ENCODE assay signal across 8 cellular contexts in the genomic region with DNA sequence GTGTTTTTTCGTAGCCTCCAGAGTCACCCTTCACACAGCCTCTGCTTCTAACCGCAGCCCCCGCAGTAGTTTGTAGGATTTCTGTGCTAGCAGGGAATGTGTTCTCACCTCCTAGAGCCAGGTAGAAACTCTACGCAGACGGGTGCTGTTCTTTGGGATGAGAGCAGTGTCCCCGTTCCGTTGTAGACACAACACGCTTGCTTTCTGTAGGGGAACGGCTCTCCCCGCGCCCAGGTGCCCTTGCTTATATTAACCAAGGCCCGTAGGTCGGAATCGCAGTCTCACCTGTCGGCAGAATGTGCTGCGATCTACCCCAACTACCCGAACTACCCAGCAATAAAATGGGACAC.
DNase-seq lines count a peak whose midpoint lies in the region; ATAC-seq and TF ChIP-seq lines count a peak whose summit lies in the region.

No MANE protein-coding gene starts in this region.

- TF ChIP-seq CTCF in DOHH2 (IDR thresholded peaks at IDR 0.05; ENCODE audit: low read depth, low read length, poor library complexity, severe bottlenecking) (no peak), KMS-11 (conservative IDR thresholded peaks at IDR 0.05; ENCODE audit: low read depth, low read length) (no peak), choroid plexus epithelial cell (conservative IDR thresholded peaks at IDR 0.05; ENCODE audit: low read depth, low read length) (no peak), natural killer cell (IDR thresholded peaks at IDR 0.05) (no peak)

- H3K79me2 ChIP-seq in DOHH2 (ENCODE audit: control insufficient read depth, low read length) (no peaks in the 10 kb centered on the region), KMS-11 (ENCODE audit: insufficient read depth, low read depth) (no peaks in the 10 kb centered on the region)

- H4K20me1 ChIP-seq in DOHH2 (ENCODE audit: control insufficient read depth, insufficient read depth, low read depth, low read length), result no peaks in the 10 kb centered on the region
- no peaks in the 10 kb centered on the region for H4K20me1 ChIP-seq in KMS-11 (ENCODE audit: insufficient read depth)

- DNase-seq in choroid plexus epithelial cell (ENCODE audit: low read depth) (no peak), natural killer cell (no peak), NK-92 (lab: John Stamatoyannopoulos, UW; ENCODE audit: unreplicated experiment) (no peak), GOT3 (lab: John Stamatoyannopoulos, UW) (no peak), NCI-H1694 (lab: John Stamatoyannopoulos, UW) (no peak)

- intact Hi-C loops in natural killer cell (cut with micrococcal nuclease), result no loop called here

- peak overlapping the region; percentile 6; the same call in 1 of the 2 replicates for H3K9ac ChIP-seq in KMS-11

- H3K36me3 ChIP-seq in DOHH2 (ENCODE audit: control insufficient read depth, low read length) (no peaks in the 10 kb centered on the region), KMS-11 (ENCODE audit: insufficient read depth) (no peaks in the 10 kb centered on the region)

- H3K4me1 Mint-ChIP-seq in natural killer cell, result peaks cover 19 to 20% of the 10 kb centered on the region in 2 donors

- peaks cover 4% of the 10 kb centered on the region; the same call in 1 of the 2 replicates for H3F3A ChIP-seq in DOHH2 (ENCODE audit: control insufficient read depth, insufficient read depth)

- H3K9me3 Mint-ChIP-seq in natural killer cell, result no peaks in the 10 kb centered on the region

- peaks cover 34 to 35% of the 10 kb centered on the region in 2 donors for H3K27me3 Mint-ChIP-seq in natural killer cell (ENCODE audit: low read depth in 2 of 2)

- H3K4me3 ChIP-seq in DOHH2 (ENCODE audit: low read length) (peak overlapping the region; percentile 75), KMS-11 (IDR thresholded peaks at IDR 0.05; ENCODE audit: insufficient read depth, low read depth, low read length) (peak overlapping the region; percentile 84), choroid plexus epithelial cell (ENCODE audit: low read depth, low read length) (peak overlapping the region; percentile 65)

- H3K4me3 Mint-ChIP-seq in natural killer cell, result peak overlapping the region; percentile 99

- H3K27ac Mint-ChIP-seq in natural killer cell, result peak overlapping the region; percentile 83 to 89

- peak overlapping the region; percentile 67 for H2AFZ ChIP-seq in KMS-11 (ENCODE audit: low read depth)

- H3K4me1 ChIP-seq in DOHH2 (ENCODE audit: control insufficient read depth, low read length), result peaks cover 15% of the 10 kb centered on the region
- H3K4me1 ChIP-seq in KMS-11 (ENCODE audit: low read depth, poor library complexity, severe bottlenecking), result no peaks in the 10 kb centered on the region

- H3K27me3 ChIP-seq in DOHH2 (ENCODE audit: control insufficient read depth, low read length) (peaks cover 19% of the 10 kb centered on the region), KMS-11 (ENCODE audit: insufficient read depth, low read depth) (no peaks in the 10 kb centered on the region)

- H3K36me3 Mint-ChIP-seq in natural killer cell, result no peaks in the 10 kb centered on the region

- ATAC-seq in natural killer cell, result peak in 2 of 3 donors; percentile 5 to 25
- no peak for ATAC-seq in GM18519 (IDR thresholded peaks at IDR 0.05; ENCODE audit: low FRiP score, unreplicated experiment)

- H3K9me3 ChIP-seq in DOHH2 (ENCODE audit: control insufficient read depth, insufficient read depth, low read length), result no peaks in the 10 kb centered on the region

- H3K27ac ChIP-seq in DOHH2 (ENCODE audit: low read depth, low read length) (peak overlapping the region; percentile 44; the same call in 1 of the 2 replicates), KMS-11 (no peak overlapping the region)

- no peaks in the 10 kb centered on the region for H3K9me2 ChIP-seq in DOHH2 (replicated peaks; ENCODE audit: control insufficient read depth, low read length)

- H3K4me2 ChIP-seq in DOHH2 (ENCODE audit: low read length) (peak overlapping the region; percentile 93), KMS-11 (peak overlapping the region; percentile 26)
